34 cellular contexts compared by ENCODE assay signal in the genomic region with DNA sequence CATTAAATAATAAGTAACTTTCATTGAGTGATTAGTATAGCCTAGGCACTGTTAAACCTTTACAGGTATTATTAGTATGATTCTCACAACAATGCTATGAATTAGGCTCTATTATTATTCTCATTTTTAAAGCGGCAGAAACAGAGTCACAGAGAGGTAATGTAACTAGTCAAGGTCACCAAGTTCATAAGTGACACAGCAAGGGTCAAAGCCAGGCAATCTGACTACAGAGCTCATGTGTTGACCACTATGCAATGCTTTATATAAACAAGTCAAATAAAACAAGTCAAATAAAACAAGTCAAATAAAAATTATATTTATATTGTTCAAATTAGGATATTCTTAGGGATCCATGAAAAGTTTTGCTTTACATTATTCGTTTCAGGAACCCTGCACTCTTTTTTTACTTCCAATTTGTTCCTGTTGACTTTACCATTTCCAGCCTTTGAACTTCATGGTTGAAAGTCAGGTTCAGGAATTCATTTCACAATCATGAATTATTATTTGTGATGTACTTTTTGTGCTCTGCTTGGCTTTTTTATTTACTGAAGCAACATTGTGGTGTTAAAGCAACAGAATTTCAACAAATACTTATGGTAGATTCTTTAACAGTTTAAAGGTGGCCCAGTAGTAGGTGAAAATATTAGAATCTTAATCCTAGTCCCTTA.
"Had no signal": no experiment of that assay in that cellular context is flagged by ENCODE, and none has a peak within 500 bp of the region (broad histone marks: within the 10 kb centered on the region; RNA-seq: fewer than 3 reads in every experiment).

No MANE protein-coding gene starts in this region.

- H3K27me3 ChIP-seq: ascending aorta, body of pancreas, brain microvascular endothelial cell had no signal

- H3K4me3 Mint-ChIP-seq: activated B cell treated with CpG ODN at 0.5 μM for 24 hours; activated CD4-positive, alpha-beta memory T cell treated with anti-CD3 and anti-CD28 coated beads for 36 hours; activated CD4-positive, alpha-beta T cell treated with anti-CD3 and anti-CD28 coated beads, Interleukin-2, amount 10 ng/mL, durations not matched to agents 24 days and 14 days; activated CD8-positive, alpha-beta T cell treated with anti-CD3 and anti-CD28 coated beads for 36 hours; activated naive CD4-positive, alpha-beta T cell treated with anti-CD3 and anti-CD28 coated beads, Interleukin-2, amount 10 ng/mL, durations not matched to agents 7 days and 5 days; activated naive CD4-positive, alpha-beta T cell treated with anti-CD3 and anti-CD28 coated beads, Interleukin-2, amount 50 U/mL, for 24 hours; activated naive CD8-positive, alpha-beta T cell; activated naive CD8-positive, alpha-beta T cell treated with anti-CD3 and anti-CD28 coated beads, Interleukin-2, amount 10 ng/mL, durations not matched to agents 7 days and 5 days; activated naive CD8-positive, alpha-beta T cell treated with anti-CD3 and anti-CD28 coated beads, Interleukin-2, amount 50 U/mL, for 24 hours; activated T-cell treated with anti-CD3 and anti-CD28 coated beads, Interleukin-2, amount 50 U/mL, for 24 hours; T-helper 1 cell treated with Interleukin-12 subunit alpha and Interleukin-12 subunit beta and Interleukin-4 antibody, amounts not matched to agents 30 μg/mL and 1 μg/mL, for 36 hours; T-helper 2 cell treated with Interferon-gamma antibody and Interleukin-4, amounts not matched to agents 5 μg/mL and 100 μg/mL, for 36 hours had no signal

- FAIRE-seq: TTC549 had no signal

- H3K9me3 ChIP-seq: body of pancreas had no signal

- H3K4me3 ChIP-seq: ascending aorta, body of pancreas, breast epithelium had no signal

- H3K36me3 Mint-ChIP-seq: activated naive CD8-positive, alpha-beta T cell treated with anti-CD3 and anti-CD28 coated beads, Interleukin-2, amount 10 ng/mL, durations not matched to agents 7 days and 5 days had no signal

- H3K9me3 Mint-ChIP-seq: activated B cell treated with CpG ODN at 0.5 μM for 24 hours; activated CD4-positive, alpha-beta T cell treated with anti-CD3 and anti-CD28 coated beads, Interleukin-2, amount 10 ng/mL, durations not matched to agents 24 days and 14 days; activated naive CD4-positive, alpha-beta T cell treated with anti-CD3 and anti-CD28 coated beads, Interleukin-2, amount 50 U/mL, for 24 hours; activated T-helper 2 cell treated with anti-CD3 and anti-CD28 coated beads, Interferon-gamma antibody, Interleukin-2, Interleukin-4, amounts not matched to agents 10 μg/mL and 5 μg/mL and 100 μg/mL, durations not matched to agents 14 hours and 24 hours and 36 hours had no signal

- H3K27ac ChIP-seq: ascending aorta, body of pancreas, brain microvascular endothelial cell, breast epithelium, VCaP had no signal

- H3K4me1 ChIP-seq: ascending aorta, body of pancreas, breast epithelium had no signal

- H3K36me3 ChIP-seq: ascending aorta, brain microvascular endothelial cell, breast epithelium had no signal

- H3K27me3 Mint-ChIP-seq: activated B cell treated with CpG ODN at 0.5 μM for 24 hours; activated CD4-positive, alpha-beta memory T cell treated with anti-CD3 and anti-CD28 coated beads for 36 hours; activated CD4-positive, alpha-beta T cell treated with anti-CD3 and anti-CD28 coated beads, Interleukin-2, amount 10 ng/mL, durations not matched to agents 24 days and 14 days; activated CD8-positive, alpha-beta T cell treated with anti-CD3 and anti-CD28 coated beads for 36 hours; activated naive CD4-positive, alpha-beta T cell treated with anti-CD3 and anti-CD28 coated beads, Interleukin-2, amount 10 ng/mL, durations not matched to agents 7 days and 5 days; activated naive CD4-positive, alpha-beta T cell treated with anti-CD3 and anti-CD28 coated beads, Interleukin-2, amount 50 U/mL, for 24 hours; activated naive CD8-positive, alpha-beta T cell; activated naive CD8-positive, alpha-beta T cell treated with anti-CD3 and anti-CD28 coated beads, Interleukin-2, amount 10 ng/mL, durations not matched to agents 7 days and 5 days; activated naive CD8-positive, alpha-beta T cell treated with anti-CD3 and anti-CD28 coated beads, Interleukin-2, amount 50 U/mL, for 24 hours had no signal

- ATAC-seq: activated CD8-positive, alpha-beta T cell treated with anti-CD3 and anti-CD28 coated beads for 36 hours; activated naive CD8-positive, alpha-beta T cell treated with anti-CD3 and anti-CD28 coated beads, Interleukin-2, amount 50 U/mL, for 24 hours; body of pancreas had no signal

- H3K4me1 Mint-ChIP-seq: activated B cell treated with CpG ODN at 0.5 μM for 24 hours; activated CD4-positive, alpha-beta T cell treated with anti-CD3 and anti-CD28 coated beads, Interleukin-2, amount 10 ng/mL, durations not matched to agents 24 days and 14 days; activated naive CD4-positive, alpha-beta T cell treated with anti-CD3 and anti-CD28 coated beads, Interleukin-2, amount 10 ng/mL, durations not matched to agents 7 days and 5 days; activated naive CD4-positive, alpha-beta T cell treated with anti-CD3 and anti-CD28 coated beads, Interleukin-2, amount 50 U/mL, for 24 hours; activated naive CD8-positive, alpha-beta T cell treated with anti-CD3 and anti-CD28 coated beads, Interleukin-2, amount 10 ng/mL, durations not matched to agents 7 days and 5 days; activated naive CD8-positive, alpha-beta T cell treated with anti-CD3 and anti-CD28 coated beads, Interleukin-2, amount 50 U/mL, for 24 hours had no signal

- DNase-seq: activated B cell treated with CpG ODN at 0.5 μM for 24 hours; activated CD4-positive, alpha-beta memory T cell treated with anti-CD3 and anti-CD28 coated beads for 36 hours; activated CD4-positive, alpha-beta T cell treated with anti-CD3 and anti-CD28 coated beads for 4 hours; activated CD4-positive, alpha-beta T cell treated with anti-CD3 and anti-CD28 coated beads, Interleukin-2, amount 10 ng/mL, durations not matched to agents 24 days and 14 days; activated CD4-positive, alpha-beta T cell treated with anti-CD3 and anti-CD28 coated beads, Interleukin-2, amount 50 U/mL, for 1 hour; activated CD4-positive, alpha-beta T cell treated with anti-CD3 and anti-CD28 coated beads, Interleukin-2, amount 50 U/mL, for 4 hours; activated CD4-positive, CD25-positive, alpha-beta regulatory T cell treated with anti-CD3 and anti-CD28 coated beads, Interleukin-2, amount 50 U/mL, for 72 hours; activated CD8-positive, alpha-beta memory T cell treated with anti-CD3 and anti-CD28 coated beads, Interleukin-2, amount 50 U/mL, for 48 hours; activated CD8-positive, alpha-beta T cell treated with anti-CD3 and anti-CD28 coated beads for 36 hours; activated effector memory CD4-positive, alpha-beta T cell treated with Interleukin-2 at 50 U/mL for 16 hours; activated gamma-delta T cell; activated naive CD4-positive, alpha-beta T cell treated with anti-CD3 and anti-CD28 coated beads, Interleukin-2, amount 10 ng/mL, durations not matched to agents 7 days and 5 days; activated naive CD4-positive, alpha-beta T cell treated with Interleukin-2 at 50 U/mL for 16 hours; activated naive CD8-positive, alpha-beta T cell treated with anti-CD3 and anti-CD28 coated beads, Interleukin-2, amount 10 ng/mL, durations not matched to agents 7 days and 5 days; activated naive CD8-positive, alpha-beta T cell treated with anti-CD3 and anti-CD28 coated beads, Interleukin-2, amount 50 U/mL, for 24 hours; activated T-cell treated with anti-CD3 and anti-CD28 coated beads, Interleukin-2, amount 50 U/mL, for 24 hours; activated T-cell treated with anti-CD3 and anti-CD28 coated beads, Interleukin-2, amount 50 U/mL, for 48 hours; amygdala; anterior cingulate cortex; body of pancreas; brain microvascular endothelial cell; central memory CD4-positive, alpha-beta T cell; T-helper 1 cell; T-helper 2 cell; T-helper 9 cell had no signal

- H3K27ac Mint-ChIP-seq: activated B cell treated with CpG ODN at 0.5 μM for 24 hours; activated CD4-positive, alpha-beta memory T cell treated with anti-CD3 and anti-CD28 coated beads for 36 hours; activated CD4-positive, alpha-beta T cell treated with anti-CD3 and anti-CD28 coated beads, Interleukin-2, amount 10 ng/mL, durations not matched to agents 24 days and 14 days; activated CD8-positive, alpha-beta T cell treated with anti-CD3 and anti-CD28 coated beads for 36 hours; activated naive CD4-positive, alpha-beta T cell treated with anti-CD3 and anti-CD28 coated beads, Interleukin-2, amount 10 ng/mL, durations not matched to agents 7 days and 5 days; activated naive CD4-positive, alpha-beta T cell treated with anti-CD3 and anti-CD28 coated beads, Interleukin-2, amount 50 U/mL, for 24 hours; activated naive CD8-positive, alpha-beta T cell; activated naive CD8-positive, alpha-beta T cell treated with anti-CD3 and anti-CD28 coated beads, Interleukin-2, amount 10 ng/mL, durations not matched to agents 7 days and 5 days; activated naive CD8-positive, alpha-beta T cell treated with anti-CD3 and anti-CD28 coated beads, Interleukin-2, amount 50 U/mL, for 24 hours; activated T-cell treated with anti-CD3 and anti-CD28 coated beads, Interleukin-2, amount 50 U/mL, for 24 hours; activated T-helper 2 cell treated with anti-CD3 and anti-CD28 coated beads, Interferon-gamma antibody, Interleukin-2, Interleukin-4, amounts not matched to agents 10 μg/mL and 5 μg/mL and 100 μg/mL, durations not matched to agents 14 hours and 24 hours and 36 hours; T-helper 1 cell treated with Interleukin-12 subunit alpha and Interleukin-12 subunit beta and Interleukin-4 antibody, amounts not matched to agents 30 μg/mL and 1 μg/mL, for 36 hours; T-helper 2 cell treated with Interferon-gamma antibody and Interleukin-4, amounts not matched to agents 5 μg/mL and 100 μg/mL, for 36 hours had no signal
